8 cellular contexts compared by ENCODE assay signal in the genomic region with DNA sequence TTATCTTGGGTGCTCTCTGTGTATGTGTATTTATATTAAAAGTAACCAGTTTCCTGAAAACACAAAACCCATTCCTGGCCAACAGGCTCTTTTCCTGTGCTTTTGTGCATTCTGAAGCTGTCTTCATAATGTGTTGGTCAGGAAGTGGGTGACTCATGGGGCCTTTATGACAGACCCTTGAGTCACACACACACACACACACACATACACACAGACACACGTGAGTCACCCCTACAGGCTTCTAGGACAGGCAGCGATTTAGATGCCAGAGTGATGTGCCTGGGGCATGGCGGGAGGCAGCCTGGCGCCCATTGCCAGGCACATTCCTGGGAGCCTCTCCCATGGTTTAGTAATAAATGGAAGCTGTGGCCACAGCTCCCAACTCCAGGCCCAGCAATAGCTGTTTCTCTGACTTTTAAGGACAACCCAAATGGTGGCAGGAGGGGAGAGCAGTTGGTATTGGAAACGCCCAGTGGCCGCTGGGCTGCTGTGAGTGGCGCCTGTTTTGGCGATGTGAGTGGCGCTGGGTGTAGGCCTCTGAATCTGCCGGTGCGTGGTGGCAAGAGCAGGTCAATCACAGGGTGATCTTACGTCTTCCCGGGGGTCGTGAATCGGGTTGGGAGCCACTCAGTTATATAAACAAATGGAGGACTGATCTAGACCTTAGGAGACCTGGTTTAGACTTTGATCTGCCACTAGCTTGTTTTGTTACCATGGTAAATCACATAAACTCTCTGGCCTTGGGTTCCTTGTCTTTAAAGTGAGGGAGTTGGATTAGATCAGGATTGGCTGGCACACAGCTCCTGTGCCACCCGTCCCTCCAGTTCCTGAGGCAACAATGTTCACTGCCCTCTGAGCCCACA.
DNase-seq lines count a peak whose midpoint lies in the region; ATAC-seq lines count a peak whose summit lies in the region.

No MANE protein-coding gene starts in this region.

- DNase-seq in COLO829 (ENCODE audit: low spot score) (peak; percentile 96), MV-4-11 (lab: John Stamatoyannopoulos, UW) (peak; percentile 96), foreskin melanocyte (peak; percentile 98), smooth muscle cell of the brain vasculature (ENCODE audit: low read depth, low spot score) (peak; percentile 88), NCI-H345 (lab: John Stamatoyannopoulos, UW) (no peak), posterior cingulate gyrus (no peak)
- peak; percentile 86 to 88 for DNase-seq in activated T-cell treated with anti-CD3 and anti-CD28 coated beads, Interleukin-2, amount 50 U/mL, for 48 hours

- no peak for ATAC-seq in GM19023 (IDR thresholded peaks at IDR 0.05; ENCODE audit: unreplicated experiment)

- intact Hi-C loops in posterior cingulate gyrus (cut with DNase I), result no loop called here

Comparison
In these comparisons a context has a peak if more than half of its experiments do, and no peak if none do; other contexts are left out.
1. DNase-seq: peak in COLO829 (single experiment), MV-4-11 (single experiment), activated T-cell treated with anti-CD3 and anti-CD28 coated beads, Interleukin-2, amount 50 U/mL, for 48 hours (2 of 2), foreskin melanocyte (single experiment) and smooth muscle cell of the brain vasculature (single experiment); none in NCI-H345 (single experiment) and posterior cingulate gyrus (0 of 10).